In the genomic region with DNA sequence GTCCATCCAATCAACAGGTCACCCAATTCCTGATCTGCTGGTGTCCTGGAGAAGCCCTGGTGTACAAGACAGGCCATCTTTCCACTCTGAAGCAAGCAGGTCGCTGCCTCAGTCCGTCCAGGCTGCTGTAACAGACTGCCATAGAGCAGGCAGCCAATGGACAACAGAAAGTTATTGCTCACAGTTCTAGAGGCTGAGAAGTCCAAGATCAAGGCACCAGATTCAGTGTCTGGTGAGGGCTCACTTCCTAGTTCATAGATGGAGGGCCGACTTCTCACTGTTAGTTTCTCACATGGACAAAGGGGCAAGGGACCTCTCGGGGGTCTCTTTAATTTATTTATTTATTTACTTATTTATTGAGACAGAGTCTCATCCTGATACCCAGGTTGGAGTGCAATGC, we compare ENCODE assay signal across 31 cellular contexts.
"Had no signal": no experiment of that assay in that cellular context is flagged by ENCODE, and none has a peak within 500 bp of the region (broad histone marks: within the 10 kb centered on the region; RNA-seq: fewer than 3 reads in every experiment).

No MANE protein-coding gene starts in this region.

- DNase-seq: naive thymus-derived CD8-positive, alpha-beta T cell; nephron progenitor cell; occipital lobe; ovary; posterior cingulate gyrus; psoas muscle; right cardiac atrium; spleen; stimulated activated CD4-positive, alpha-beta T cell treated with anti-CD3 and anti-CD28 coated beads, Interleukin-12 subunit alpha, Interleukin-12 subunit beta, amount 100 ng/mL, for 4 hours; stimulated activated CD4-positive, alpha-beta T cell treated with anti-CD3 and anti-CD28 coated beads, Interleukin-1b, Interleukin-23, amount 100 ng/mL, for 48 hours; stimulated activated CD4-positive, alpha-beta T cell treated with anti-CD3 and anti-CD28 coated beads, Interleukin-4, amount 100 ng/mL, for 1 hour; stimulated activated CD4-positive, alpha-beta T cell treated with anti-CD3 and anti-CD28 coated beads, Interleukin-4, amount 100 ng/mL, for 4 hours; stimulated activated CD8-positive, alpha-beta memory T cell treated with anti-CD3 and anti-CD28 coated beads, Interleukin-4, amount 100 ng/mL, for 48 hours; stimulated activated naive CD4-positive, alpha-beta T cell; stimulated activated naive CD8-positive, alpha-beta T cell treated with anti-CD3 and anti-CD28 coated beads, Interleukin-15, Interleukin-2, amounts not matched to agents 100 U/mL and 50 U/mL, for 24 hours; stomach; thyroid gland; trophoblast cell; upper lobe of left lung had no signal

- H2AFZ ChIP-seq: parathyroid adenoma had no signal

- H3K4me1 Mint-ChIP-seq: naive thymus-derived CD8-positive, alpha-beta T cell; neural crest cell; stimulated activated memory B cell treated with anti-CD40 and anti-IgM and Interleukin-4, amounts not matched to agents 10 μg/mL and 1 μg/mL and 100 μg/mL, for 72 hours had no signal

- H3K4me3 Mint-ChIP-seq: naive thymus-derived CD8-positive, alpha-beta T cell; natural killer cell treated with Interleukin-12 subunit alpha and Interleukin-12 subunit beta and Interleukin-15 and Interleukin-18, amount 100 ng/mL, for 72 hours; nephron progenitor cell; neural crest cell; stimulated activated memory B cell treated with anti-CD40 and anti-IgM and Interleukin-4, amounts not matched to agents 10 μg/mL and 1 μg/mL and 100 μg/mL, for 72 hours had no signal

- H3K4me3 ChIP-seq: ovary, psoas muscle, skin epidermis, smooth muscle cell, spleen, stomach, thoracic aorta, thyroid gland, tibial nerve, upper lobe of left lung, vagina had no signal

- H3K9me3 ChIP-seq: ovary, thyroid gland had no signal

- H3K27ac Mint-ChIP-seq: naive thymus-derived CD8-positive, alpha-beta T cell; natural killer cell treated with Interleukin-12 subunit alpha and Interleukin-12 subunit beta and Interleukin-15 and Interleukin-18, amount 100 ng/mL, for 72 hours; nephron progenitor cell; progenitor cell of endocrine pancreas; stimulated activated memory B cell treated with anti-CD40 and anti-IgM and Interleukin-4, amounts not matched to agents 10 μg/mL and 1 μg/mL and 100 μg/mL, for 72 hours had no signal

- H3K27me3 ChIP-seq: ovary, spleen, stomach, thyroid gland, tibial nerve, upper lobe of left lung, vagina had no signal

- H3K36me3 ChIP-seq: ovary, spleen, stomach, thoracic aorta, thyroid gland, tibial nerve, upper lobe of left lung, vagina had no signal

- H3K36me3 Mint-ChIP-seq: natural killer cell treated with Interleukin-12 subunit alpha and Interleukin-12 subunit beta and Interleukin-15 and Interleukin-18, amount 100 ng/mL, for 72 hours had no signal

- H3K79me2 ChIP-seq: parathyroid adenoma had no signal

- ATAC-seq: naive thymus-derived CD8-positive, alpha-beta T cell; natural killer cell treated with Interleukin-12 subunit alpha and Interleukin-12 subunit beta and Interleukin-15 and Interleukin-18, amount 100 ng/mL, for 72 hours; psoas muscle; right cardiac atrium; sciatic nerve; stimulated activated memory B cell treated with anti-CD40 and anti-IgM and Interleukin-4, amounts not matched to agents 10 μg/mL and 1 μg/mL and 100 μg/mL, for 72 hours; stimulated activated naive CD8-positive, alpha-beta T cell treated with anti-CD3 and anti-CD28 coated beads, Interleukin-15, Interleukin-2, amounts not matched to agents 100 U/mL and 50 U/mL, for 24 hours had no signal

- H3K27ac ChIP-seq: ovary, parathyroid adenoma, psoas muscle, skin epidermis, spleen, stomach, thoracic aorta, thyroid gland, tibial nerve, upper lobe of left lung, vagina had no signal

- FAIRE-seq: urothelium cell line had no signal

- H3K9ac ChIP-seq: parathyroid adenoma had no signal

- H3K4me2 ChIP-seq: smooth muscle cell had no signal

- H3K4me1 ChIP-seq: parathyroid adenoma, psoas muscle, spleen, stomach, thyroid gland, tibial nerve, upper lobe of left lung, vagina had no signal

- H3K27me3 Mint-ChIP-seq: progenitor cell of endocrine pancreas; stimulated activated memory B cell treated with anti-CD40 and anti-IgM and Interleukin-4, amounts not matched to agents 10 μg/mL and 1 μg/mL and 100 μg/mL, for 72 hours had no signal
